In the genomic region with DNA sequence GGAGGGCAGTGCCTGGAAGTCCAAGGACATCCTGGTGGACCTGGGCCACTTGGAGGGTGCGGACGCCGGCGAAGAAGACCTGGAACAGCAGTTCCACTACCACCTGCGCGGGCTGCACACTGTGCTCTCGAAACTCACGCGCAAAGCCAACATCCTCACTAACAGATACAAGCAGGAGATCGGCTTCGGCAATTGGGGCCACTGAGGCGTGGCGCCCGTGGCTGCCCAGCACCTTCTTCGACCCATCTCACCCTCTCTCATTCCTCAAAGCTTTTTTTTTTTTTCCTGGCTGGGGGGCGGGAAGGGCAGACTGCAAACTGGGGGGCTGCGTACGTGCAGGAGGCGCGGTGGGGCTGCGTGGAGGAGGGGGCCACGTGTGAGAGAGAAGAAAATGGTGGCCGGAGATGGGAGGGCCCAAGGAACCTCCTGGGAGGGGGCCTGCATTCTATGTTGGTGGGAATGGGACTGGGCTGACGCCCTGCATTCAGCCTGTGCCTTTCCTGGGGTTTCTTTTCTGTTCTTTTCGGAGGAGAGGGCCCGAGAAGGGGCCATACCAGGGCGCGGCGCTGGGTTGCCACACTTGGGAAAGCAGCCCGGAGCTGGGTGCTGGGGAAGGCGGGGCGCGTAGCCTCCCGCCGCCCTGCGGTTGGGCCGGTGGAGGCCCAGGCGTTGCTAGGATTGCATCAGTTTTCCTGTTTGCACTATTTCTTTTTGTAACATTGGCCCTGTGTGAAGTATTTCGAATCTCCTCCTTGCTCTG, we compare ENCODE assay signal across 8 cellular contexts. TPM values are rescaled to one million over a fixed set of nuclear protein-coding genes. Genes with fewer than 3 reads are reported as not detected.
DNase-seq lines count a peak whose midpoint lies in the region.

No MANE protein-coding gene starts in this region.

- peak overlapping the region; percentile 77 to 86 (median 82) for H3K4me3 ChIP-seq in BLaER1 treated with 17β-estradiol and CSF1 and Interleukin-3, amounts not matched to agents 10 nM and 100 nM

- peak overlapping the region; percentile 87 to 97 (median 94) for H3K9ac ChIP-seq in BLaER1 treated with 17β-estradiol and CSF1 and Interleukin-3, amounts not matched to agents 10 nM and 100 nM

- H3K4me2 ChIP-seq in BLaER1 treated with 17β-estradiol and CSF1 and Interleukin-3, amounts not matched to agents 10 nM and 100 nM, result peak overlapping the region; percentile 14 to 80 (median 52); a peak in 21 of 22 replicates

- H4K20me1 ChIP-seq in BLaER1 treated with 17β-estradiol and CSF1 and Interleukin-3, amounts not matched to agents 10 nM and 100 nM, result 0 out of 22 replicates have a peak, but pooled peaks cover 0 to 4% (median 0%) of the 10 kb centered on the region in 11 experiments

- no peaks in the 10 kb centered on the region for H3K27me3 ChIP-seq in BLaER1 treated with 17β-estradiol and CSF1 and Interleukin-3, amounts not matched to agents 10 nM and 100 nM

- peaks cover 13 to 23% (median 20%) of the 10 kb centered on the region in 11 experiments; a peak in 21 of 22 replicates for H3K9me3 ChIP-seq in BLaER1 treated with 17β-estradiol and CSF1 and Interleukin-3, amounts not matched to agents 10 nM and 100 nM (replicated peaks in 1 of 11)

- peaks cover 9 to 21% (median 11%) of the 10 kb centered on the region in 11 experiments; a peak in 21 of 22 replicates for H3K36me3 ChIP-seq in BLaER1 treated with 17β-estradiol and CSF1 and Interleukin-3, amounts not matched to agents 10 nM and 100 nM

- H3K27ac ChIP-seq in BLaER1 treated with 17β-estradiol and CSF1 and Interleukin-3, amounts not matched to agents 10 nM and 100 nM, result peak overlapping the region; percentile 87 to 97 (median 93)

- DNase-seq in H4 (ENCODE audit: low spot score) (peak; percentile 59), NCI-H2196 (lab: John Stamatoyannopoulos, UW; ENCODE audit: unreplicated experiment) (peak; percentile 54), ecto neural progenitor cell (ENCODE audit: low spot score) (peak; percentile 54), lung microvascular endothelial cell (ENCODE audit: low read depth in 2 of 2) (peak; percentile 69 to 75), GM19240 (ENCODE audit: insufficient read length, low spot score) (no peak)
- peak; percentile 57 to 66 for DNase-seq in activated CD4-positive, alpha-beta T cell treated with anti-CD3 and anti-CD28 coated beads, Interleukin-2, amount 50 U/mL, for 48 hours
- DNase-seq in stimulated activated CD4-positive, alpha-beta T cell treated with anti-CD3 and anti-CD28 coated beads, TNF-alpha, amount 100 ng/mL, for 4 hours (ENCODE audit: low read depth in 3 of 3), result peak; percentile 29 to 37 (median 31)

- peaks cover 18 to 34% (median 30%) of the 10 kb centered on the region in 10 experiments for H3K4me1 ChIP-seq in BLaER1 treated with 17β-estradiol and CSF1 and Interleukin-3, amounts not matched to agents 10 nM and 100 nM

RNA-seq across cellular contexts. Expression of a gene that starts 4.2 kb away (rescaled TPM):
- 37.5 and 48.9 TPM in 2 replicates for total RNA-seq in H4 (2014; rRNA removed; shearing (Covaris generic))
- total RNA-seq in lung microvascular endothelial cell, result 10.0 and 12.7 TPM in 2 replicates
